Comparison of ENCODE assay signal across 9 cellular contexts in genomic region chr19:41409288-41409687, GRCh38. TPM values are rescaled to one million over a fixed set of nuclear protein-coding genes. Genes with fewer than 3 reads are reported as not detected.
DNase-seq lines count a peak whose midpoint lies in the region; ATAC-seq and TF ChIP-seq lines count a peak whose summit lies in the region.
"Had no signal": no experiment of that assay in that cellular context is flagged by ENCODE, and none has a peak within 500 bp of the region (broad histone marks: within the 10 kb centered on the region; RNA-seq: fewer than 3 reads in every experiment).

No MANE protein-coding gene starts in this region.

- POLR2A ChIA-PET in naive thymus-derived CD4-positive, alpha-beta T cell (lab: Charles Lee) = interaction anchor here (1.8 kb wide), 1 partner anchor 31 kb away, joined by 4 read pairs; no protein-coding TSS in a partner anchor

- no peaks in the 10 kb centered on the region for H3K9me3 Mint-ChIP-seq in naive thymus-derived CD4-positive, alpha-beta T cell
- no peaks in the 10 kb centered on the region for H3K9me3 Mint-ChIP-seq in stimulated activated memory B cell treated with anti-CD40 and anti-IgM and Interleukin-4, amounts not matched to agents 10 μg/mL and 1 μg/mL and 100 μg/mL, for 72 hours

- H3K9ac ChIP-seq in Karpas-422 (ENCODE audit: low read length) = no peak overlapping the region

- H3K79me2 ChIP-seq in Karpas-422 (ENCODE audit: low read length) = no peaks in the 10 kb centered on the region; the same call in 1 of the 2 replicates

- no peak for TF ChIP-seq CTCF in epithelial cell of proximal tubule (conservative IDR thresholded peaks at IDR 0.05; ENCODE audit: low read depth, low read length)

- H2AFZ ChIP-seq in Karpas-422 (ENCODE audit: low read length) = no peak overlapping the region

- no peaks in the 10 kb centered on the region for H3K27me3 Mint-ChIP-seq in naive thymus-derived CD4-positive, alpha-beta T cell
- no peaks in the 10 kb centered on the region for H3K27me3 Mint-ChIP-seq in stimulated activated memory B cell treated with anti-CD40 and anti-IgM and Interleukin-4, amounts not matched to agents 10 μg/mL and 1 μg/mL and 100 μg/mL, for 72 hours

- peaks cover 0 to 29% (median 16%) of the 10 kb centered on the region in 7 donors for H3K4me1 Mint-ChIP-seq in naive thymus-derived CD4-positive, alpha-beta T cell
- H3K4me1 Mint-ChIP-seq in stimulated activated memory B cell treated with anti-CD40 and anti-IgM and Interleukin-4, amounts not matched to agents 10 μg/mL and 1 μg/mL and 100 μg/mL, for 72 hours = peaks cover 19% of the 10 kb centered on the region

- H3K27ac Mint-ChIP-seq in naive thymus-derived CD4-positive, alpha-beta T cell = peak overlapping the region in 3 of 9 donors; percentile 43 to 77 (median 45)
- no peak overlapping the region for H3K27ac Mint-ChIP-seq in stimulated activated memory B cell treated with anti-CD40 and anti-IgM and Interleukin-4, amounts not matched to agents 10 μg/mL and 1 μg/mL and 100 μg/mL, for 72 hours

- no peak overlapping the region for H3K27ac ChIP-seq in naive thymus-derived CD4-positive, alpha-beta T cell (ENCODE audit: low read depth, low read length)
- H3K27ac ChIP-seq in Karpas-422 (ENCODE audit: low read length) = no peak overlapping the region

- CTCF ChIA-PET in naive thymus-derived CD4-positive, alpha-beta T cell (lab: Charles Lee) = no interaction called here

- H3K9me2 ChIP-seq in Karpas-422 (replicated peaks; ENCODE audit: insufficient read depth, low read length) = no peaks in the 10 kb centered on the region

- peaks cover 0 to 38% (median 0%) of the 10 kb centered on the region in 3 experiments for H3K36me3 ChIP-seq in naive thymus-derived CD4-positive, alpha-beta T cell (ENCODE audit: control insufficient read depth in 2 of 3, insufficient read depth in 3 of 3, low read length in 3 of 3)
- no peaks in the 10 kb centered on the region for H3K36me3 ChIP-seq in Karpas-422 (ENCODE audit: insufficient read depth, low read length)

- H4K20me1 ChIP-seq in Karpas-422 (ENCODE audit: insufficient read depth, low read depth, low read length) = no peaks in the 10 kb centered on the region

- ATAC-seq in naive thymus-derived CD4-positive, alpha-beta T cell = peak; percentile 65
- no peak for ATAC-seq in HG03175 (IDR thresholded peaks at IDR 0.05; ENCODE audit: unreplicated experiment)
- ATAC-seq in stimulated activated memory B cell treated with anti-CD40 and anti-IgM and Interleukin-4, amounts not matched to agents 10 μg/mL and 1 μg/mL and 100 μg/mL, for 72 hours = no peak

- peak; percentile 97 for DNase-seq in DMS53 treated with DMSO at 0.1 percent for 48 hours (lab: John Stamatoyannopoulos, UW; ENCODE audit: unreplicated experiment)
- peak; percentile 77 for DNase-seq in NCI-H510A (lab: John Stamatoyannopoulos, UW)
- DNase-seq in epithelial cell of proximal tubule (ENCODE audit: low read depth) = peak; percentile 40
- no peak for DNase-seq in naive thymus-derived CD4-positive, alpha-beta T cell
- no peak for DNase-seq in Karpas-422
- DNase-seq in effector CD4-positive, alpha-beta T cell = no peak
- DNase-seq: amniotic stem cell had no signal

- H3K9me3 ChIP-seq in naive thymus-derived CD4-positive, alpha-beta T cell (ENCODE audit: control insufficient read depth in 2 of 3, low read length in 3 of 3) = no peaks in the 10 kb centered on the region
- no peaks in the 10 kb centered on the region for H3K9me3 ChIP-seq in Karpas-422 (ENCODE audit: low read length)

- no peak overlapping the region for H3K4me3 Mint-ChIP-seq in naive thymus-derived CD4-positive, alpha-beta T cell
- no peak overlapping the region for H3K4me3 Mint-ChIP-seq in stimulated activated memory B cell treated with anti-CD40 and anti-IgM and Interleukin-4, amounts not matched to agents 10 μg/mL and 1 μg/mL and 100 μg/mL, for 72 hours

- H3K4me1 ChIP-seq in naive thymus-derived CD4-positive, alpha-beta T cell (ENCODE audit: control insufficient read depth in 2 of 2, insufficient read depth in 2 of 2, low read length in 2 of 2) = peaks cover 0 to 4% of the 10 kb centered on the region in 2 donors
- peaks cover 20% of the 10 kb centered on the region for H3K4me1 ChIP-seq in Karpas-422 (ENCODE audit: low read length)

- no peak overlapping the region for H3K4me2 ChIP-seq in Karpas-422 (ENCODE audit: low read depth, low read length, poor library complexity, severe bottlenecking)

- peaks cover 4 to 14% (median 7%) of the 10 kb centered on the region in 5 donors for H3K36me3 Mint-ChIP-seq in naive thymus-derived CD4-positive, alpha-beta T cell
- H3K36me3 Mint-ChIP-seq in stimulated activated memory B cell treated with anti-CD40 and anti-IgM and Interleukin-4, amounts not matched to agents 10 μg/mL and 1 μg/mL and 100 μg/mL, for 72 hours = peaks cover 28% of the 10 kb centered on the region

- intact Hi-C loops in naive thymus-derived CD4-positive, alpha-beta T cell (cut with micrococcal nuclease) = no loop called here

- H3K4me3 ChIP-seq in epithelial cell of proximal tubule (ENCODE audit: low read depth, low read length) (no peak overlapping the region), Karpas-422 (ENCODE audit: low read length) (no peak overlapping the region)
- no peak overlapping the region for H3K4me3 ChIP-seq in naive thymus-derived CD4-positive, alpha-beta T cell (ENCODE audit: low read length)

- H3K27me3 ChIP-seq in naive thymus-derived CD4-positive, alpha-beta T cell (ENCODE audit: control insufficient read depth in 2 of 2, insufficient read depth in 2 of 2, low read length in 2 of 2) = no peaks in the 10 kb centered on the region
- no peaks in the 10 kb centered on the region for H3K27me3 ChIP-seq in Karpas-422 (ENCODE audit: low read length)

RNA-seq across cellular contexts. Expression of gene BCKDHA, which starts 11.7 kb away (rescaled TPM):
- 24.0 and 35.7 TPM in 2 replicates for total RNA-seq in epithelial cell of proximal tubule
- total RNA-seq in naive thymus-derived CD4-positive, alpha-beta T cell = 10 to 100 TPM; 19.4 to 25.0 (median 20.5) TPM
- 10 to 100 TPM; 45.1 to 55.9 TPM for polyA plus RNA-seq in naive thymus-derived CD4-positive, alpha-beta T cell
- 112 and 116 TPM in 2 replicates for total RNA-seq in Karpas-422 (2014; rRNA removed; shearing (Covaris generic); ENCODE audit: low replicate concordance)

RNA-seq across cellular contexts. Expression of gene EXOSC5, which starts 12.1 kb away (rescaled TPM):
- total RNA-seq in epithelial cell of proximal tubule = 23.7 and 43.8 TPM in 2 replicates
- total RNA-seq in naive thymus-derived CD4-positive, alpha-beta T cell = 10 to 100 TPM; 15.0 to 37.5 (median 20.6) TPM
- polyA plus RNA-seq in naive thymus-derived CD4-positive, alpha-beta T cell = 10 to 100 TPM; 76.0 to 84.8 TPM
- total RNA-seq in Karpas-422 (2014; rRNA removed; shearing (Covaris generic); ENCODE audit: low replicate concordance) = 67.6 and 74.7 TPM in 2 replicates

RNA-seq across cellular contexts. Expression of gene B3GNT8, which starts 17.9 kb away (rescaled TPM):
- 1.6 and 2.4 TPM in 2 replicates for total RNA-seq in epithelial cell of proximal tubule
- 1 to 10 TPM in 3 of 5 experiments, under 1 TPM in 2; 0.32 to 5.3 (median 1.1) TPM for total RNA-seq in naive thymus-derived CD4-positive, alpha-beta T cell
- polyA plus RNA-seq in naive thymus-derived CD4-positive, alpha-beta T cell = under 1 TPM; 0.19 to 0.37 TPM
- total RNA-seq in Karpas-422 (2014; rRNA removed; shearing (Covaris generic); ENCODE audit: low replicate concordance) = not detected in 2 replicates

RNA-seq across cellular contexts. Expression of gene DMAC2, which starts 30.4 kb away (rescaled TPM):
- 54.9 and 74.8 TPM in 2 replicates for total RNA-seq in epithelial cell of proximal tubule
- total RNA-seq in naive thymus-derived CD4-positive, alpha-beta T cell = 10 to 100 TPM; 22.2 to 44.4 (median 26.2) TPM
- polyA plus RNA-seq in naive thymus-derived CD4-positive, alpha-beta T cell = 10 to 100 TPM; 53.2 to 53.7 TPM
- total RNA-seq in Karpas-422 (2014; rRNA removed; shearing (Covaris generic); ENCODE audit: low replicate concordance) = 25.1 and 30.3 TPM in 2 replicates

RNA-seq across cellular contexts. Expression of gene TMEM91, which starts 33.0 kb away (rescaled TPM):
- 2.7 and 3.5 TPM in 2 replicates for total RNA-seq in epithelial cell of proximal tubule
- total RNA-seq in naive thymus-derived CD4-positive, alpha-beta T cell = 10 to 100 TPM in 4 of 5 experiments, 1 to 10 TPM in 1; 8.2 to 18.1 (median 16.0) TPM
- polyA plus RNA-seq in naive thymus-derived CD4-positive, alpha-beta T cell = 1 to 10 TPM; 5.2 to 8.6 TPM
- total RNA-seq in Karpas-422 (2014; rRNA removed; shearing (Covaris generic); ENCODE audit: low replicate concordance) = 1.3 and 4.9 TPM in 2 replicates

Comparison
In these comparisons a context has a peak if more than half of its experiments do, and no peak if none do; other contexts are left out.
1. DNase-seq: peak in DMS53 treated with DMSO at 0.1 percent for 48 hours (single experiment), NCI-H510A (single experiment) and epithelial cell of proximal tubule (single experiment); none in naive thymus-derived CD4-positive, alpha-beta T cell (0 of 9), Karpas-422 (single experiment) and effector CD4-positive, alpha-beta T cell (single experiment).